Comparison of ENCODE assay signal across 19 cellular contexts in genomic region chr18:13909141-13909540, GRCh38. TPM values are rescaled to one million over a fixed set of nuclear protein-coding genes. Genes with fewer than 3 reads are reported as not detected.
DNase-seq lines count a peak whose midpoint lies in the region; ATAC-seq lines count a peak whose summit lies in the region.
"Had no signal": no experiment of that assay in that cellular context is flagged by ENCODE, and none has a peak within 500 bp of the region (broad histone marks: within the 10 kb centered on the region; RNA-seq: fewer than 3 reads in every experiment).

No MANE protein-coding gene starts in this region.

- DNase-seq in A172 (ENCODE audit: low spot score) (peak; percentile 12), H4 (ENCODE audit: low spot score) (peak; percentile 75), SW480 (ENCODE audit: low spot score) (peak; percentile 49), midbrain (lab: John Stamatoyannopoulos, UW) (no peak), Kasumi-1 (lab: John Stamatoyannopoulos, UW) (no peak), NCI-H2196 treated with DMSO at 0.1 percent for 48 hours (lab: John Stamatoyannopoulos, UW; ENCODE audit: unreplicated experiment) (no peak)
- DNase-seq in stimulated activated effector memory CD8-positive, alpha-beta T cell treated with anti-CD3 and anti-CD28 coated beads, Interleukin-12 subunit alpha, Interleukin-12 subunit beta, amount 100 ng/mL, for 72 hours (ENCODE audit: low spot score in 2 of 2) = no peak
- DNase-seq: ACHN; BE2C; CD4-positive, CD25-positive, alpha-beta regulatory T cell; CD8-positive, alpha-beta memory T cell; COR-L47; DMS 273 treated with DMSO at 0.1 percent for 48 hours; DMS53; DND-41; GDM1; GM23248; HCEC 1CT had no signal

- ATAC-seq in stimulated activated effector memory CD8-positive, alpha-beta T cell treated with anti-CD3 and anti-CD28 coated beads, Interleukin-12 subunit alpha, Interleukin-12 subunit beta, amount 100 ng/mL, for 72 hours = peak; percentile 32

- H3K4me3 Mint-ChIP-seq in stimulated activated effector memory CD8-positive, alpha-beta T cell treated with anti-CD3 and anti-CD28 coated beads, Interleukin-12 subunit alpha, Interleukin-12 subunit beta, amount 100 ng/mL, for 72 hours = no peak overlapping the region
- H3K4me3 Mint-ChIP-seq: CD4-positive, CD25-positive, alpha-beta regulatory T cell; CD8-positive, alpha-beta memory T cell had no signal

- no peaks in the 10 kb centered on the region for H3K4me1 Mint-ChIP-seq in stimulated activated effector memory CD8-positive, alpha-beta T cell treated with anti-CD3 and anti-CD28 coated beads, Interleukin-12 subunit alpha, Interleukin-12 subunit beta, amount 100 ng/mL, for 72 hours
- H3K4me1 Mint-ChIP-seq: CD4-positive, CD25-positive, alpha-beta regulatory T cell; CD8-positive, alpha-beta memory T cell had no signal

- no peaks in the 10 kb centered on the region for H3K36me3 Mint-ChIP-seq in stimulated activated effector memory CD8-positive, alpha-beta T cell treated with anti-CD3 and anti-CD28 coated beads, Interleukin-12 subunit alpha, Interleukin-12 subunit beta, amount 100 ng/mL, for 72 hours
- H3K36me3 Mint-ChIP-seq: CD4-positive, CD25-positive, alpha-beta regulatory T cell; CD8-positive, alpha-beta memory T cell had no signal

- H3K9me3 Mint-ChIP-seq in stimulated activated effector memory CD8-positive, alpha-beta T cell treated with anti-CD3 and anti-CD28 coated beads, Interleukin-12 subunit alpha, Interleukin-12 subunit beta, amount 100 ng/mL, for 72 hours = no peaks in the 10 kb centered on the region

- no peak overlapping the region for H3K27ac Mint-ChIP-seq in stimulated activated effector memory CD8-positive, alpha-beta T cell treated with anti-CD3 and anti-CD28 coated beads, Interleukin-12 subunit alpha, Interleukin-12 subunit beta, amount 100 ng/mL, for 72 hours
- H3K27ac Mint-ChIP-seq: CD4-positive, CD25-positive, alpha-beta regulatory T cell; CD8-positive, alpha-beta memory T cell had no signal

RNA-seq across cellular contexts. Expression of gene MC2R, which starts 6.2 kb away (rescaled TPM):
- total RNA-seq in A172 (2014; rRNA removed; shearing (Covaris generic)) = not detected in 2 replicates
- not detected in 2 replicates for total RNA-seq in H4 (2014; rRNA removed; shearing (Covaris generic))
- total RNA-seq: CD4-positive, CD25-positive, alpha-beta regulatory T cell; CD8-positive, alpha-beta memory T cell; GM23248; HT1080 had no signal

Comparison
In these comparisons a context has a peak if more than half of its experiments do, and no peak if none do; other contexts are left out.
1. DNase-seq: peak in A172 (single experiment), H4 (single experiment) and SW480 (single experiment); none in stimulated activated effector memory CD8-positive, alpha-beta T cell treated with anti-CD3 and anti-CD28 coated beads, Interleukin-12 subunit alpha, Interleukin-12 subunit beta, amount 100 ng/mL, for 72 hours (0 of 2), midbrain (single experiment), Kasumi-1 (0 of 2) and NCI-H2196 treated with DMSO at 0.1 percent for 48 hours (single experiment).